2 cellular contexts compared by ENCODE assay signal in genomic region chr12:109654357-109654756, GRCh38.
TF ChIP-seq lines count a peak whose summit lies in the region.

No MANE protein-coding gene starts in this region.

TF ChIP-seq in GM23338, 12 proteins besides CTCF, POLR2A, EP300 and RAD21:
- no peak for TF ChIP-seq ETS1 (IDR thresholded peaks at IDR 0.05)
- TF ChIP-seq ZNF462 (CRISPR knock-in tag; IDR thresholded peaks at IDR 0.05): no peak
- TF ChIP-seq STAT1 (IDR thresholded peaks at IDR 0.05; ENCODE audit: unreplicated experiment): no peak
- TF ChIP-seq POLR2AphosphoS5 (IDR thresholded peaks at IDR 0.05; ENCODE audit: low read depth): no peak
- TF ChIP-seq REST (IDR thresholded peaks at IDR 0.05; ENCODE audit: unreplicated experiment): no peak
- no peak for TF ChIP-seq ZNF331 (CRISPR knock-in tag; IDR thresholded peaks at IDR 0.05; ENCODE audit: low read depth)
- no peak for TF ChIP-seq EZH2 (IDR thresholded peaks at IDR 0.05; ENCODE audit: low read depth, unreplicated experiment)
- no peak for TF ChIP-seq NANOG (IDR thresholded peaks at IDR 0.05; ENCODE audit: borderline replicate concordance)
- TF ChIP-seq EZH2phosphoT487 (IDR thresholded peaks at IDR 0.05; ENCODE audit: unreplicated experiment): no peak
- no peak for TF ChIP-seq JUNB (IDR thresholded peaks at IDR 0.05; ENCODE audit: unreplicated experiment)
- TF ChIP-seq CREB1 (CRISPR knock-in tag; IDR thresholded peaks at IDR 0.05; ENCODE audit: low read depth): no peak
- TF ChIP-seq ZNF114 (CRISPR knock-in tag; IDR thresholded peaks at IDR 0.05): no peak

TF ChIP-seq in H1, 55 proteins besides CTCF, POLR2A, EP300 and RAD21:
- TF ChIP-seq RFX5 (IDR thresholded peaks at IDR 0.05; ENCODE audit: borderline replicate concordance, low read depth, low read length): no peak
- no peak for TF ChIP-seq ATF3 (IDR thresholded peaks at IDR 0.05; ENCODE audit: insufficient read depth, low read depth, low read length)
- TF ChIP-seq E2F6 (IDR thresholded peaks at IDR 0.05): no peak
- TF ChIP-seq NANOG (IDR thresholded peaks at IDR 0.05; ENCODE audit: insufficient read depth, low read depth, low read length, poor library complexity, severe bottlenecking): no peak
- TF ChIP-seq YY1 (IDR thresholded peaks at IDR 0.05; ENCODE audit: low read depth, low read length): no peak
- no peak for TF ChIP-seq CHD1 (IDR thresholded peaks at IDR 0.05; ENCODE audit: low read depth, low read length)
- TF ChIP-seq JUN (IDR thresholded peaks at IDR 0.05; ENCODE audit: low read depth, low read length): no peak
- TF ChIP-seq HDAC2 (IDR thresholded peaks at IDR 0.05; ENCODE audit: borderline replicate concordance in 1 of 2, low read depth in 2 of 2, low read length in 2 of 2): no peak
- no peak for TF ChIP-seq ATF2 (IDR thresholded peaks at IDR 0.05; ENCODE audit: low read length)
- no peak for TF ChIP-seq SP1 (IDR thresholded peaks at IDR 0.05; ENCODE audit: low read depth, low read length)
- no peak for TF ChIP-seq NRF1 (IDR thresholded peaks at IDR 0.05; ENCODE audit: low read depth, low read length)
- no peak for TF ChIP-seq BACH1 (IDR thresholded peaks at IDR 0.05; ENCODE audit: low read length)
- no peak for TF ChIP-seq JUND (IDR thresholded peaks at IDR 0.05; ENCODE audit: low read length)
TF ChIP-seq in H1: peak in this region for 0.
